Comparison of ENCODE assay signal across 16 cellular contexts in the genomic region with DNA sequence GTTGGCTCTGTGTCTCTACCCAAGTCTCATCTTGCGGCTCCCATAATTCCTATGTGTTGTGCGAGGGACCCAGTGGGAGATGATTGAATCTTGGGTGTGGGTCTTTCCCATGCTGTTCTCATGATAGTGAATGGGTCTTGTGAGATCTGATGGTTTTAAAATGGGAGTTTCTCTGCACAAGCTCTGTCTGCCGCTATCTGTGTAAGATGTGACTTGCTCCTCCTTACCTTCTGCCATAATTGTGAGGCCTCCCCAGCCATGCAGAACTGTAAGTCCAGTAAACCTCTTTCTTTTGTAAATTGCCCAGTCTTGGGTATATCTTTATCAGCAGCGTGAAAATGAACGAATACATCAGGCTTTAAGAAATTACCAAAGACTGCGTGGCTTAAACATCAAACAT. TPM values are rescaled to one million over a fixed set of nuclear protein-coding genes. Genes with fewer than 3 reads are reported as not detected.
DNase-seq lines count a peak whose midpoint lies in the region; ATAC-seq and TF ChIP-seq lines count a peak whose summit lies in the region.
"Had no signal": no experiment of that assay in that cellular context is flagged by ENCODE, and none has a peak within 500 bp of the region (broad histone marks: within the 10 kb centered on the region; RNA-seq: fewer than 3 reads in every experiment).

No MANE protein-coding gene starts in this region.

- H3K9me3 Mint-ChIP-seq in CD4-positive, alpha-beta T cell, result no peaks in the 10 kb centered on the region
- H3K9me3 Mint-ChIP-seq in GM23338 (peaks cover 9% of the 10 kb centered on the region; the same call in 2 of the 3 replicates), endodermal cell (peaks cover 10% of the 10 kb centered on the region)
- H3K9me3 Mint-ChIP-seq in activated naive CD8-positive, alpha-beta T cell treated with anti-CD3 and anti-CD28 coated beads for 36 hours, result peaks cover 10% of the 10 kb centered on the region
- peaks cover 0 to 4% (median 0%) of the 10 kb centered on the region in 9 donors for H3K9me3 Mint-ChIP-seq in naive thymus-derived CD8-positive, alpha-beta T cell

- H3K9me3 ChIP-seq in CD4-positive, alpha-beta T cell (ENCODE audit: control insufficient read depth, low read length), result no peaks in the 10 kb centered on the region
- no peaks in the 10 kb centered on the region for H3K9me3 ChIP-seq in adrenal gland (replicated peaks in 1 of 3)
- no peaks in the 10 kb centered on the region for H3K9me3 ChIP-seq in endodermal cell (ENCODE audit: control insufficient read depth, low read length)
- H3K9me3 ChIP-seq in gastrocnemius medialis, result no peaks in the 10 kb centered on the region
- H3K9me3 ChIP-seq: BE2C, Peyer's patch had no signal

- H3K27me3 Mint-ChIP-seq in CD4-positive, alpha-beta T cell, result no peaks in the 10 kb centered on the region
- H3K27me3 Mint-ChIP-seq in GM23338 (ENCODE audit: insufficient read depth, low read depth, poor library complexity), result peaks cover 3% of the 10 kb centered on the region
- no peaks in the 10 kb centered on the region for H3K27me3 Mint-ChIP-seq in activated naive CD8-positive, alpha-beta T cell treated with anti-CD3 and anti-CD28 coated beads for 36 hours
- H3K27me3 Mint-ChIP-seq in naive thymus-derived CD8-positive, alpha-beta T cell, result no peaks in the 10 kb centered on the region
- H3K27me3 Mint-ChIP-seq in endodermal cell (ENCODE audit: insufficient read depth), result no peaks in the 10 kb centered on the region

- H2AFZ ChIP-seq in GM23338, result no peak overlapping the region

- CTCF ChIA-PET in CD4-positive, alpha-beta T cell (lab: Charles Lee), result interaction anchor here (1.5 kb wide), 1 partner anchor 30 kb away, joined by 3 read pairs; no protein-coding TSS in a partner anchor

- H3K4me1 Mint-ChIP-seq in CD4-positive, alpha-beta T cell (ENCODE audit: low read depth), result peaks cover 80% of the 10 kb centered on the region
- H3K4me1 Mint-ChIP-seq in GM23338, result peaks cover 3% of the 10 kb centered on the region; the same call in 1 of the 3 replicates
- peaks cover 49% of the 10 kb centered on the region for H3K4me1 Mint-ChIP-seq in activated naive CD8-positive, alpha-beta T cell treated with anti-CD3 and anti-CD28 coated beads for 36 hours
- peaks cover 21 to 84% (median 71%) of the 10 kb centered on the region in 4 donors for H3K4me1 Mint-ChIP-seq in naive thymus-derived CD8-positive, alpha-beta T cell
- H3K4me1 Mint-ChIP-seq in endodermal cell, result no peaks in the 10 kb centered on the region
- H3K4me1 Mint-ChIP-seq: H9 had no signal

- ATAC-seq in CD4-positive, alpha-beta T cell (ENCODE audit: poor library complexity), result no peak
- ATAC-seq in GM23338 (no peak), gastrocnemius medialis (no peak)
- ATAC-seq in naive thymus-derived CD8-positive, alpha-beta T cell, result no peak

- H3K4me1 ChIP-seq in GM23338 (ENCODE audit: insufficient read depth), result no peaks in the 10 kb centered on the region
- H3K4me1 ChIP-seq in adrenal gland (replicated peaks in 1 of 2), result peaks cover 0 to 1% of the 10 kb centered on the region in 2 donors
- H3K4me1 ChIP-seq in endodermal cell (ENCODE audit: control insufficient read depth, insufficient read depth, low read length), result no peaks in the 10 kb centered on the region
- peaks cover 5 to 6% of the 10 kb centered on the region in 2 donors for H3K4me1 ChIP-seq in gastrocnemius medialis
- H3K4me1 ChIP-seq: BE2C had no signal

- H3K4me3 Mint-ChIP-seq in CD4-positive, alpha-beta T cell, result no peak overlapping the region
- H3K4me3 Mint-ChIP-seq in GM23338 (no peak overlapping the region), endodermal cell (no peak overlapping the region)
- no peak overlapping the region for H3K4me3 Mint-ChIP-seq in activated naive CD8-positive, alpha-beta T cell treated with anti-CD3 and anti-CD28 coated beads for 36 hours
- H3K4me3 Mint-ChIP-seq in naive thymus-derived CD8-positive, alpha-beta T cell, result no peak overlapping the region
- H3K4me3 Mint-ChIP-seq: H9 had no signal

- no peak for TF ChIP-seq POLR2A in adrenal gland (IDR thresholded peaks at IDR 0.05)
- no peak for TF ChIP-seq POLR2A in gastrocnemius medialis (IDR thresholded peaks at IDR 0.05)

- peaks cover 46% of the 10 kb centered on the region for H3K79me2 ChIP-seq in GM23338 (replicated peaks; ENCODE audit: insufficient read depth)

- H3K4me3 ChIP-seq in GM23338 (no peak overlapping the region), adrenal gland (no peak overlapping the region), endodermal cell (ENCODE audit: low read length) (no peak overlapping the region), gastrocnemius medialis (no peak overlapping the region)
- H3K4me3 ChIP-seq: Peyer's patch had no signal

- H3F3A ChIP-seq in GM23338 (replicated peaks; ENCODE audit: low read depth), result no peaks in the 10 kb centered on the region

- in situ Hi-C loops in gastrocnemius medialis (cut with MboI; ENCODE audit: low sequenced_read_pairs in 4 of 4), result no loop called here

- WGBS in adrenal gland, 4 donors, result 97 to 99% (median 99%) methylated on average over 6 of the region's 6 CpGs
- 95 to 100% methylated on average over 3 to 6 of the region's 6 CpGs for WGBS in endodermal cell (ENCODE audit: insufficient coverage in 1 of 2, insufficient read length in 1 of 2), 2 experiments

- H4K20me1 ChIP-seq in GM23338 (replicated peaks; ENCODE audit: insufficient read depth), result no peaks in the 10 kb centered on the region

- peak overlapping the region; percentile 17 for H3K27ac Mint-ChIP-seq in CD4-positive, alpha-beta T cell
- H3K27ac Mint-ChIP-seq in GM23338 (peak overlapping the region; percentile 21; the same call in 1 of the 2 replicates), endodermal cell (no peak overlapping the region)
- peak overlapping the region; percentile 72 for H3K27ac Mint-ChIP-seq in activated naive CD8-positive, alpha-beta T cell treated with anti-CD3 and anti-CD28 coated beads for 36 hours
- H3K27ac Mint-ChIP-seq in naive thymus-derived CD8-positive, alpha-beta T cell, result peak overlapping the region in 8 of 10 donors; percentile 7 to 83 (median 64)

- H3K9ac ChIP-seq in endodermal cell (ENCODE audit: extremely low read depth, low read length, poor library complexity, severe bottlenecking), result no peak overlapping the region

- no peak for DNase-seq in CD4-positive, alpha-beta T cell
- no peak for DNase-seq in GM23338 (ENCODE audit: low spot score)
- no peak for DNase-seq in activated naive CD8-positive, alpha-beta T cell treated with anti-CD3 and anti-CD28 coated beads for 36 hours
- no peak for DNase-seq in naive thymus-derived CD8-positive, alpha-beta T cell
- DNase-seq in adrenal gland, result no peak
- DNase-seq in endodermal cell, result no peak
- no peak for DNase-seq in gastrocnemius medialis
- DNase-seq: BE2C, COR-L47, H9, Karpas-422, NCI-H1417, NCI-H2029, NCI-H510A treated with DMSO at 0.1 percent for 48 hours, Peyer's patch, Right ventricle myocardium superior had no signal

- H3K9me2 ChIP-seq in GM23338 (ENCODE audit: insufficient read depth), result no peaks in the 10 kb centered on the region

- no peak for TF ChIP-seq CTCF in CD4-positive, alpha-beta T cell (IDR thresholded peaks at IDR 0.05)
- TF ChIP-seq CTCF in GM23338 (conservative IDR thresholded peaks at IDR 0.05; ENCODE audit: low read depth in 2 of 2), result no peak
- no peak for TF ChIP-seq CTCF in adrenal gland (IDR thresholded peaks at IDR 0.05)
- TF ChIP-seq CTCF in endodermal cell (conservative IDR thresholded peaks at IDR 0.05), result no peak
- TF ChIP-seq CTCF in gastrocnemius medialis (IDR thresholded peaks at IDR 0.05 in 4 of 5, conservative IDR thresholded peaks at IDR 0.05 in 1 of 5), result no peak

- intact Hi-C loops in CD4-positive, alpha-beta T cell (cut with DNase I, micrococcal nuclease), result no loop called here
- intact Hi-C loops in adrenal gland (cut with DNase I) (no loop called here), gastrocnemius medialis (cut with DNase I; ENCODE audit: low total_unique reads) (no loop called here)

- no peak overlapping the region for H3K4me2 ChIP-seq in GM23338

- POLR2A ChIA-PET in CD4-positive, alpha-beta T cell (lab: Charles Lee), result interaction anchor here (0.9 to 1.2 kb wide), 2 partner anchors 16 to 31 kb away, joined by 3 to 4 read pairs; a partner anchor contains a TSS
- POLR2A ChIA-PET in naive thymus-derived CD8-positive, alpha-beta T cell (lab: Charles Lee), result interaction anchor here (3.5 kb wide), 1 partner anchor 30 kb away, joined by 16 read pairs; a partner anchor contains a TSS

- H3K36me3 ChIP-seq in GM23338 (ENCODE audit: insufficient read depth) (no peaks in the 10 kb centered on the region), adrenal gland (replicated peaks in 1 of 2) (no peaks in the 10 kb centered on the region), endodermal cell (ENCODE audit: control insufficient read depth, insufficient read depth, low read length) (no peaks in the 10 kb centered on the region), gastrocnemius medialis (no peaks in the 10 kb centered on the region)
- H3K36me3 ChIP-seq: BE2C, Peyer's patch had no signal

- peaks cover 17% of the 10 kb centered on the region for H3K36me3 Mint-ChIP-seq in CD4-positive, alpha-beta T cell (ENCODE audit: low read depth)
- peaks cover 14% of the 10 kb centered on the region for H3K36me3 Mint-ChIP-seq in GM23338 (ENCODE audit: low read depth)
- peaks cover 43% of the 10 kb centered on the region for H3K36me3 Mint-ChIP-seq in activated naive CD8-positive, alpha-beta T cell treated with anti-CD3 and anti-CD28 coated beads for 36 hours
- H3K36me3 Mint-ChIP-seq in naive thymus-derived CD8-positive, alpha-beta T cell, result peaks cover 5 to 23% (median 11%) of the 10 kb centered on the region in 3 donors
- H3K36me3 Mint-ChIP-seq in endodermal cell (ENCODE audit: low read depth), result peaks cover 11% of the 10 kb centered on the region

- H3K27me3 ChIP-seq in CD4-positive, alpha-beta T cell (ENCODE audit: control insufficient read depth, insufficient read depth, low read length), result no peaks in the 10 kb centered on the region
- H3K27me3 ChIP-seq in GM23338 (ENCODE audit: insufficient read depth) (no peaks in the 10 kb centered on the region), adrenal gland (no peaks in the 10 kb centered on the region), endodermal cell (ENCODE audit: control insufficient read depth, insufficient read depth, low read length, poor library complexity, severe bottlenecking) (no peaks in the 10 kb centered on the region), gastrocnemius medialis (no peaks in the 10 kb centered on the region)
- H3K27me3 ChIP-seq: BE2C, Peyer's patch had no signal

- H3K27ac ChIP-seq in CD4-positive, alpha-beta T cell (ENCODE audit: low read depth, low read length), result no peak overlapping the region
- H3K27ac ChIP-seq in GM23338 (ENCODE audit: low read depth) (no peak overlapping the region), adrenal gland (no peak overlapping the region), endodermal cell (ENCODE audit: low read depth, low read length) (no peak overlapping the region), gastrocnemius medialis (no peak overlapping the region)
- H3K27ac ChIP-seq: Peyer's patch had no signal

RNA-seq across cellular contexts. Expression of a gene that starts 31.2 kb away (rescaled TPM):
- 10 to 100 TPM; 53.7 to 54.9 TPM for total RNA-seq in CD4-positive, alpha-beta T cell
- total RNA-seq in GM23338 (2014; rRNA removed; shearing (Covaris generic)), result 13.1 and 15.1 TPM in 2 replicates
- polyA plus RNA-seq in GM23338 (2016; fragmentation: Nextera tagmentation; extraction: Ambion mirVana), result 17.4 and 17.8 TPM in 2 replicates
- 10 to 100 TPM; 41.8 to 45.1 TPM for total RNA-seq in activated naive CD8-positive, alpha-beta T cell treated with anti-CD3 and anti-CD28 coated beads for 36 hours
- total RNA-seq in naive thymus-derived CD8-positive, alpha-beta T cell, result 100 to 1,000 TPM; 105 TPM
- polyA plus RNA-seq in naive thymus-derived CD8-positive, alpha-beta T cell, result 10 to 100 TPM; 22.2 to 35.4 (median 33.0) TPM
- 10 to 100 TPM in 7 of 8 donors, 1 to 10 TPM in 1; 7.5 to 21.4 (median 17.3) TPM for total RNA-seq in adrenal gland
- 10 to 100 TPM; 11.0 to 12.7 (median 11.7) TPM for polyA plus RNA-seq in adrenal gland
- 10 to 100 TPM; 23.2 to 24.5 TPM for total RNA-seq in endodermal cell
- 20.2 TPM for polyA plus RNA-seq in endodermal cell (2013, experiment 1 of 2)
- polyA plus RNA-seq in endodermal cell (2013, experiment 2 of 2), result 19.0 TPM
- 1 to 10 TPM; 3.9 to 7.6 (median 4.9) TPM for total RNA-seq in gastrocnemius medialis
